27 cellular contexts compared by ENCODE assay signal in the genomic region with DNA sequence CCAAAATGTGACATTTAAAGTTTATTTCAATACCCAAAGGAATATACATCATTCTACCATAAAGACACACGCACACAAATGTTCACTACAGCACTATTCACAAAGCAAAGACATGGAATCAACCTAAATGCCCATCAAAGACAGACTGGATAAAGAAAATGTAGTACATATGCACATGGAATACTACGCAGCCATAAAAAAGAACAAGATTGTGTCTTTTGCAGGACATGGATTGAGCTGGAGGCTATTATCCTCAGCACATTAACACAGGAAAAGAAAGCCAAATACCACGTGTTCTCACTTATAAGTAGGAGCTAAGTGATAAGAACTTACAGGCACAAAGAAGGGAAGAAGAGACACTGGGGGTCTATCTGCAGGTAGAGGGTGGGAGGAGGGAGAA. TPM values are rescaled to one million over a fixed set of nuclear protein-coding genes. Genes with fewer than 3 reads are reported as not detected.
"Had no signal": no experiment of that assay in that cellular context is flagged by ENCODE, and none has a peak within 500 bp of the region (broad histone marks: within the 10 kb centered on the region; RNA-seq: fewer than 3 reads in every experiment).

No MANE protein-coding gene starts in this region.

- H3K4me1 Mint-ChIP-seq: activated naive CD4-positive, alpha-beta T cell treated with anti-CD3 and anti-CD28 coated beads, Interleukin-2, amount 50 U/mL, for 24 hours; activated naive CD8-positive, alpha-beta T cell treated with anti-CD3 and anti-CD28 coated beads, Interleukin-2, amount 10 ng/mL, durations not matched to agents 7 days and 5 days had no signal

- H3K4me3 Mint-ChIP-seq: activated CD4-positive, alpha-beta T cell treated with anti-CD3 and anti-CD28 coated beads for 36 hours; activated CD4-positive, alpha-beta T cell treated with anti-CD3 and anti-CD28 coated beads, Interleukin-2, amount 10 ng/mL, durations not matched to agents 7 days and 5 days; activated CD8-positive, alpha-beta T cell treated with anti-CD3 and anti-CD28 coated beads, Interleukin-2, amount 10 ng/mL, durations not matched to agents 7 days and 5 days; activated naive CD4-positive, alpha-beta T cell treated with anti-CD3 and anti-CD28 coated beads, Interleukin-2, amount 50 U/mL, for 24 hours; activated naive CD8-positive, alpha-beta T cell treated with anti-CD3 and anti-CD28 coated beads, Interleukin-2, amount 10 ng/mL, durations not matched to agents 7 days and 5 days; activated T-cell treated with anti-CD3 and anti-CD28 coated beads, Interleukin-2, amount 50 U/mL, for 24 hours had no signal

- H3K9me3 ChIP-seq: ascending aorta, breast epithelium, SJCRH30 had no signal

- H3K27ac Mint-ChIP-seq: activated CD4-positive, alpha-beta T cell treated with anti-CD3 and anti-CD28 coated beads for 36 hours; activated CD4-positive, alpha-beta T cell treated with anti-CD3 and anti-CD28 coated beads, Interleukin-2, amount 10 ng/mL, durations not matched to agents 7 days and 5 days; activated CD8-positive, alpha-beta T cell treated with anti-CD3 and anti-CD28 coated beads, Interleukin-2, amount 10 ng/mL, durations not matched to agents 7 days and 5 days; activated naive CD4-positive, alpha-beta T cell treated with anti-CD3 and anti-CD28 coated beads, Interleukin-2, amount 50 U/mL, for 24 hours; activated naive CD8-positive, alpha-beta T cell treated with anti-CD3 and anti-CD28 coated beads, Interleukin-2, amount 10 ng/mL, durations not matched to agents 7 days and 5 days; activated T-cell treated with anti-CD3 and anti-CD28 coated beads, Interleukin-2, amount 50 U/mL, for 24 hours; activated T-helper 2 cell treated with anti-CD3 and anti-CD28 coated beads, Interferon-gamma antibody, Interleukin-2, Interleukin-4, amounts not matched to agents 10 μg/mL and 5 μg/mL and 100 μg/mL, durations not matched to agents 14 hours and 24 hours and 36 hours had no signal

- H3K36me3 ChIP-seq: ascending aorta, breast epithelium, SJCRH30 had no signal

- DNase-seq: activated CD4-positive, alpha-beta T cell treated with anti-CD3 and anti-CD28 coated beads for 36 hours; activated CD4-positive, alpha-beta T cell treated with anti-CD3 and anti-CD28 coated beads, Interleukin-2, amount 10 ng/mL, durations not matched to agents 7 days and 5 days; activated CD4-positive, alpha-beta T cell treated with anti-CD3 and anti-CD28 coated beads, Interleukin-2, amount 50 U/mL, for 48 hours; activated CD8-positive, alpha-beta T cell treated with anti-CD3 and anti-CD28 coated beads, Interleukin-2, amount 10 ng/mL, durations not matched to agents 7 days and 5 days; activated gamma-delta T cell; activated naive CD4-positive, alpha-beta T cell treated with Interleukin-2 at 50 U/mL for 16 hours; activated naive CD8-positive, alpha-beta T cell treated with anti-CD3 and anti-CD28 coated beads, Interleukin-2, amount 10 ng/mL, durations not matched to agents 7 days and 5 days; activated T-cell treated with anti-CD3 and anti-CD28 coated beads, Interleukin-2, amount 50 U/mL, for 24 hours; amygdala; Karpas-422; NCI-H1105; NCI-H1417 treated with DMSO at 0.1 percent for 48 hours; NCI-H1930; NCI-H2081 treated with DMSO at 0.1 percent for 48 hours; NCI-H226; NCI-H446 treated with DMSO at 0.1 percent for 48 hours; NCI-H524; NK-92 treated with Interleukin-12 subunit alpha and Interleukin-12 subunit beta, amount 100 ng/mL, for 24 hours; Right ventricle myocardium superior; SJCRH30; T1000 had no signal

- H3K27me3 ChIP-seq: ascending aorta, breast epithelium, SJCRH30 had no signal

- H3K36me3 Mint-ChIP-seq: activated naive CD4-positive, alpha-beta T cell treated with anti-CD3 and anti-CD28 coated beads, Interleukin-2, amount 50 U/mL, for 24 hours; activated naive CD8-positive, alpha-beta T cell treated with anti-CD3 and anti-CD28 coated beads, Interleukin-2, amount 10 ng/mL, durations not matched to agents 7 days and 5 days had no signal

- ATAC-seq: activated CD4-positive, alpha-beta T cell treated with anti-CD3 and anti-CD28 coated beads for 36 hours; activated CD4-positive, CD25-positive, alpha-beta regulatory T cell treated with anti-CD3 and anti-CD28 coated beads, Interleukin-2, amount 50 U/mL, for 24 hours; activated CD8-positive, alpha-beta T cell treated with anti-CD3 and anti-CD28 coated beads, Interleukin-2, amount 10 ng/mL, durations not matched to agents 7 days and 5 days had no signal

- H3K27ac ChIP-seq: ascending aorta, breast epithelium, SJCRH30, SK-N-MC had no signal

- H3K4me3 ChIP-seq: ascending aorta, breast epithelium, SJCRH30, SK-N-MC had no signal

- H3K9me3 Mint-ChIP-seq: activated CD4-positive, alpha-beta T cell treated with anti-CD3 and anti-CD28 coated beads, Interleukin-2, amount 10 ng/mL, durations not matched to agents 7 days and 5 days; activated naive CD4-positive, alpha-beta T cell treated with anti-CD3 and anti-CD28 coated beads, Interleukin-2, amount 50 U/mL, for 24 hours; activated T-cell treated with anti-CD3 and anti-CD28 coated beads, Interleukin-2, amount 50 U/mL, for 24 hours; activated T-helper 2 cell treated with anti-CD3 and anti-CD28 coated beads, Interferon-gamma antibody, Interleukin-2, Interleukin-4, amounts not matched to agents 10 μg/mL and 5 μg/mL and 100 μg/mL, durations not matched to agents 14 hours and 24 hours and 36 hours had no signal

- H3K4me1 ChIP-seq: SJCRH30 had no signal

- H3K27me3 Mint-ChIP-seq: activated CD4-positive, alpha-beta T cell treated with anti-CD3 and anti-CD28 coated beads, Interleukin-2, amount 10 ng/mL, durations not matched to agents 7 days and 5 days had no signal

RNA-seq across cellular contexts. Expression of a gene that starts 56.5 kb away (rescaled TPM):
- total RNA-seq: activated CD8-positive, alpha-beta T cell treated with anti-CD3 and anti-CD28 coated beads, Interleukin-2, amount 10 ng/mL, durations not matched to agents 7 days and 5 days; ascending aorta; SJCRH30 had no signal
